Comparison of ENCODE assay signal across 11 cellular contexts in genomic region chr4:6727081-6727942, GRCh38. TPM values are rescaled to one million over a fixed set of nuclear protein-coding genes. Genes with fewer than 3 reads are reported as not detected.
DNase-seq lines count a peak whose midpoint lies in the region; ATAC-seq and TF ChIP-seq lines count a peak whose summit lies in the region.
"Had no signal": no experiment of that assay in that cellular context is flagged by ENCODE, and none has a peak within 500 bp of the region (broad histone marks: within the 10 kb centered on the region; RNA-seq: fewer than 3 reads in every experiment).

No MANE protein-coding gene starts in this region.

- peak; percentile 66 to 89 for TF ChIP-seq EP300 in tibial nerve (IDR thresholded peaks at IDR 0.05)

- H3K4me3 Mint-ChIP-seq in activated CD8-positive, alpha-beta memory T cell treated with anti-CD3 and anti-CD28 coated beads, Interleukin-2, amount 10 ng/mL, durations not matched to agents 7 days and 5 days = no peak overlapping the region
- H3K4me3 Mint-ChIP-seq: activated naive CD8-positive, alpha-beta T cell treated with anti-CD3 and anti-CD28 coated beads for 36 hours had no signal

- TF ChIP-seq CTCF in dorsolateral prefrontal cortex (IDR thresholded peaks at IDR 0.05 in 54 of 56, conservative IDR thresholded peaks at IDR 0.05 in 2 of 56; ENCODE audit: low read depth in 1 of 56, partially characterized antibody in 56 of 56) (peak in 20 of 56 donors; percentile 6 to 41 (median 16)), tibial nerve (IDR thresholded peaks at IDR 0.05) (no peak)

- 56 to 68% methylated on average over 22 to 26 of the region's 31 CpGs for WGBS in mesodermal cell (ENCODE audit: insufficient coverage in 2 of 2), 2 experiments
- WGBS in tibial nerve, 2 donors = 28 to 48% methylated on average over 22 to 29 of the region's 31 CpGs

- CTCF ChIA-PET in activated CD8-positive, alpha-beta memory T cell treated with anti-CD3 and anti-CD28 coated beads, Interleukin-2, amount 10 ng/mL, durations not matched to agents 7 days and 5 days (lab: Charles Lee) = interaction anchor here (1.0 kb wide), 1 partner anchor 315 kb away, joined by 3 read pairs; a partner anchor contains a TSS

- H3K36me3 ChIP-seq in mesodermal cell (ENCODE audit: control insufficient read depth, insufficient read depth, low read length) (no peaks in the 10 kb centered on the region), tibial nerve (no peaks in the 10 kb centered on the region)
- H3K36me3 ChIP-seq: gastrocnemius medialis had no signal

- TF ChIP-seq POLR2A in tibial nerve (IDR thresholded peaks at IDR 0.05) = peak in 1 of 2 donors; percentile 26

- no peaks in the 10 kb centered on the region for H3K36me3 Mint-ChIP-seq in activated CD8-positive, alpha-beta memory T cell treated with anti-CD3 and anti-CD28 coated beads, Interleukin-2, amount 10 ng/mL, durations not matched to agents 7 days and 5 days
- H3K36me3 Mint-ChIP-seq: activated naive CD8-positive, alpha-beta T cell treated with anti-CD3 and anti-CD28 coated beads for 36 hours had no signal

- H3K27me3 ChIP-seq in dorsolateral prefrontal cortex (no peaks in the 10 kb centered on the region), tibial nerve (no peaks in the 10 kb centered on the region)
- H3K27me3 ChIP-seq: gastrocnemius medialis had no signal

- H3K4me1 Mint-ChIP-seq in activated CD8-positive, alpha-beta memory T cell treated with anti-CD3 and anti-CD28 coated beads, Interleukin-2, amount 10 ng/mL, durations not matched to agents 7 days and 5 days = no peaks in the 10 kb centered on the region

- H3K4me3 ChIP-seq in dorsolateral prefrontal cortex (peak overlapping the region in 51 of 59 donors; percentile 2 to 55 (median 30)), mesodermal cell (ENCODE audit: extremely low read depth, insufficient read depth, low read length, poor library complexity, severe bottlenecking) (no peak overlapping the region), tibial nerve (no peak overlapping the region)

- peak overlapping the region; percentile 49 to 97 (median 92) for H3K27ac ChIP-seq in dorsolateral prefrontal cortex
- H3K27ac ChIP-seq in mesodermal cell (ENCODE audit: low read depth, low read length, severe bottlenecking) = peak overlapping the region; percentile 65
- H3K27ac ChIP-seq in tibial nerve = peak overlapping the region; percentile 41 to 84 (median 60)
- H3K27ac ChIP-seq: gastrocnemius medialis had no signal

- H3K27me3 Mint-ChIP-seq in activated CD8-positive, alpha-beta memory T cell treated with anti-CD3 and anti-CD28 coated beads, Interleukin-2, amount 10 ng/mL, durations not matched to agents 7 days and 5 days = no peaks in the 10 kb centered on the region
- H3K27me3 Mint-ChIP-seq: activated naive CD8-positive, alpha-beta T cell treated with anti-CD3 and anti-CD28 coated beads for 36 hours had no signal

- peaks cover 17% of the 10 kb centered on the region for H3K4me1 ChIP-seq in mesodermal cell (ENCODE audit: control insufficient read depth, insufficient read depth, low read length, poor library complexity, severe bottlenecking)
- H3K4me1 ChIP-seq in tibial nerve = peaks cover 0 to 64% (median 21%) of the 10 kb centered on the region in 4 donors

- ATAC-seq in activated CD8-positive, alpha-beta memory T cell treated with anti-CD3 and anti-CD28 coated beads, Interleukin-2, amount 10 ng/mL, durations not matched to agents 7 days and 5 days = no peak
- ATAC-seq in HG03565 (IDR thresholded peaks at IDR 0.05; ENCODE audit: unreplicated experiment) (no peak), GM19035 (IDR thresholded peaks at IDR 0.05; ENCODE audit: unreplicated experiment) (no peak)
- ATAC-seq: gastrocnemius medialis had no signal

- no peak overlapping the region for H3K27ac Mint-ChIP-seq in activated CD8-positive, alpha-beta memory T cell treated with anti-CD3 and anti-CD28 coated beads, Interleukin-2, amount 10 ng/mL, durations not matched to agents 7 days and 5 days
- H3K27ac Mint-ChIP-seq: activated naive CD8-positive, alpha-beta T cell treated with anti-CD3 and anti-CD28 coated beads for 36 hours had no signal

- DNase-seq in activated CD8-positive, alpha-beta memory T cell treated with anti-CD3 and anti-CD28 coated beads, Interleukin-2, amount 50 U/mL, for 48 hours = peak; percentile 40
- DNase-seq in activated CD8-positive, alpha-beta memory T cell treated with anti-CD3 and anti-CD28 coated beads, Interleukin-2, amount 10 ng/mL, durations not matched to agents 7 days and 5 days = no peak
- DNase-seq in dorsolateral prefrontal cortex (peak; percentile 53 to 93 (median 90)), tibial nerve (ENCODE audit: low spot score in 2 of 2) (peak in 1 of 2 donors; percentile 54), NCI-H2196 treated with DMSO at 0.1 percent for 48 hours (lab: John Stamatoyannopoulos, UW; ENCODE audit: unreplicated experiment) (no peak)
- DNase-seq: activated naive CD8-positive, alpha-beta T cell treated with anti-CD3 and anti-CD28 coated beads for 36 hours; gastrocnemius medialis; NCI-H774 had no signal

- H3K9me3 ChIP-seq in mesodermal cell (ENCODE audit: control insufficient read depth, low read length) = no peaks in the 10 kb centered on the region
- H3K9me3 ChIP-seq in tibial nerve = no peaks in the 10 kb centered on the region
- H3K9me3 ChIP-seq: gastrocnemius medialis had no signal

- no peaks in the 10 kb centered on the region for H3K9me3 Mint-ChIP-seq in activated CD8-positive, alpha-beta memory T cell treated with anti-CD3 and anti-CD28 coated beads, Interleukin-2, amount 10 ng/mL, durations not matched to agents 7 days and 5 days (ENCODE audit: low read depth)
- H3K9me3 Mint-ChIP-seq: activated naive CD8-positive, alpha-beta T cell treated with anti-CD3 and anti-CD28 coated beads for 36 hours had no signal

- intact Hi-C loops in dorsolateral prefrontal cortex (cut with DNase I) = loop anchor here in 1 of 2 donors (1.0 to 5.0 kb wide), 2 partner anchors 35 to 55 kb away; partner anchors contain the start of gene KIAA0232

RNA-seq across cellular contexts. Expression of gene BLOC1S4, which starts 11.3 kb away (rescaled TPM):
- total RNA-seq in activated CD8-positive, alpha-beta memory T cell treated with anti-CD3 and anti-CD28 coated beads, Interleukin-2, amount 10 ng/mL, durations not matched to agents 7 days and 5 days = 10 to 100 TPM; 21.8 to 22.3 TPM
- total RNA-seq in dorsolateral prefrontal cortex (10 to 100 TPM in 38 of 120 experiments, 1 to 10 TPM in 82; 5.0 to 12.2 (median 9.0) TPM), tibial nerve (10 to 100 TPM; 18.0 to 32.8 (median 28.3) TPM)
- 22.5 TPM for polyA plus RNA-seq in mesodermal cell (2013, experiment 1 of 2)
- 20.0 TPM for polyA plus RNA-seq in mesodermal cell (2013, experiment 2 of 2)

RNA-seq across cellular contexts. Expression of gene MRFAP1L1, which starts 17.6 kb away (rescaled TPM):
- 10 to 100 TPM; 60.7 to 61.9 TPM for total RNA-seq in activated CD8-positive, alpha-beta memory T cell treated with anti-CD3 and anti-CD28 coated beads, Interleukin-2, amount 10 ng/mL, durations not matched to agents 7 days and 5 days
- total RNA-seq in dorsolateral prefrontal cortex (100 to 1,000 TPM in 7 of 120 experiments, 10 to 100 TPM in 113; 52.0 to 117 (median 80.0) TPM), tibial nerve (10 to 100 TPM; 51.6 to 76.6 (median 59.6) TPM)
- polyA plus RNA-seq in mesodermal cell (2013, experiment 1 of 2) = 47.3 TPM
- polyA plus RNA-seq in mesodermal cell (2013, experiment 2 of 2) = 44.8 TPM

RNA-seq across cellular contexts. Expression of gene S100P, which starts 33.6 kb away (rescaled TPM):
- 1 to 10 TPM; 1.3 to 5.6 TPM for total RNA-seq in activated CD8-positive, alpha-beta memory T cell treated with anti-CD3 and anti-CD28 coated beads, Interleukin-2, amount 10 ng/mL, durations not matched to agents 7 days and 5 days
- total RNA-seq in dorsolateral prefrontal cortex (10 to 100 TPM in 1 of 120 experiments, 1 to 10 TPM in 41, under 1 TPM in 16, not detected in 62; 0.37 to 12.9 (median 1.8) TPM), tibial nerve (not detected)
- not detected for polyA plus RNA-seq in mesodermal cell (2013, experiment 1 of 2)
- not detected for polyA plus RNA-seq in mesodermal cell (2013, experiment 2 of 2)

RNA-seq across cellular contexts. Expression of gene KIAA0232, which starts 55.2 kb away (rescaled TPM):
- total RNA-seq in activated CD8-positive, alpha-beta memory T cell treated with anti-CD3 and anti-CD28 coated beads, Interleukin-2, amount 10 ng/mL, durations not matched to agents 7 days and 5 days = 10 to 100 TPM; 17.5 to 19.8 TPM
- 10 to 100 TPM; 46.1 to 81.3 (median 61.4) TPM for total RNA-seq in dorsolateral prefrontal cortex
- polyA plus RNA-seq in mesodermal cell (2013, experiment 1 of 2) = 25.0 TPM
- polyA plus RNA-seq in mesodermal cell (2013, experiment 2 of 2) = 20.5 TPM
- total RNA-seq in tibial nerve = 10 to 100 TPM; 36.7 to 57.7 (median 47.0) TPM

Comparison
In these comparisons a context has a peak if more than half of its experiments do, and no peak if none do; other contexts are left out.
1. DNase-seq: peak in activated CD8-positive, alpha-beta memory T cell treated with anti-CD3 and anti-CD28 coated beads, Interleukin-2, amount 50 U/mL, for 48 hours (single experiment) and dorsolateral prefrontal cortex (10 of 10); none in activated CD8-positive, alpha-beta memory T cell treated with anti-CD3 and anti-CD28 coated beads, Interleukin-2, amount 10 ng/mL, durations not matched to agents 7 days and 5 days (single experiment) and NCI-H2196 treated with DMSO at 0.1 percent for 48 hours (single experiment).
2. H3K4me3 ChIP-seq: peak in dorsolateral prefrontal cortex (51 of 59); none in mesodermal cell (single experiment) and tibial nerve (0 of 4).
3. Peak in every context shown above with its lines, with median percentiles within 50 percentile points of each other: H3K27ac ChIP-seq.